8 cellular contexts compared by ENCODE assay signal in genomic region chr15:89760303-89761008, GRCh38. TPM values are rescaled to one million over a fixed set of nuclear protein-coding genes. Genes with fewer than 3 reads are reported as not detected.
DNase-seq lines count a peak whose midpoint lies in the region; ATAC-seq, FAIRE-seq and TF ChIP-seq lines count a peak whose summit lies in the region.

No MANE protein-coding gene starts in this region.

- CTCF ChIA-PET in CD8-positive, alpha-beta T cell (lab: Charles Lee) = interaction anchor here (0.7 to 1.6 kb wide), 8 partner anchors 16 to 311 kb away, joined by 3 to 6 read pairs (median 4); partner anchors contain the start of gene MESP2

- H3K27me3 ChIP-seq in CD8-positive, alpha-beta T cell (ENCODE audit: insufficient read depth, low read length) = no peaks in the 10 kb centered on the region
- no peaks in the 10 kb centered on the region for H3K27me3 ChIP-seq in breast epithelium

- no peak for FAIRE-seq in kidney (lab: Jason Lieb, UNC)

- intact Hi-C loops in CD8-positive, alpha-beta T cell (cut with DNase I, micrococcal nuclease) = loop anchor here (1.0 to 5.0 kb wide), 2 partner anchors 311 to 312 kb away; no protein-coding TSS in a partner anchor
- intact Hi-C loops in breast epithelium (cut with DNase I; ENCODE audit: low total_unique reads) (no loop called here), kidney (cut with DNase I) (no loop called here)

- no peaks in the 10 kb centered on the region for H3K9me3 Mint-ChIP-seq in CD8-positive, alpha-beta T cell

- POLR2A ChIA-PET in CD8-positive, alpha-beta T cell (lab: Charles Lee) = no interaction called here

- H3K27ac Mint-ChIP-seq in CD8-positive, alpha-beta T cell = no peak overlapping the region

- H3K36me3 ChIP-seq in CD8-positive, alpha-beta T cell (ENCODE audit: insufficient read depth, low read length) = no peaks in the 10 kb centered on the region
- H3K36me3 ChIP-seq in breast epithelium (no peaks in the 10 kb centered on the region), kidney (ENCODE audit: control insufficient read depth in 1 of 2, insufficient read depth in 2 of 2, low read length in 2 of 2) (no peaks in the 10 kb centered on the region)

- no peaks in the 10 kb centered on the region for H3K4me1 ChIP-seq in CD8-positive, alpha-beta T cell (ENCODE audit: insufficient read depth, low read length)
- H3K4me1 ChIP-seq in breast epithelium (peaks cover 0 to 8% of the 10 kb centered on the region in 2 donors), kidney (ENCODE audit: control insufficient read depth in 1 of 2, insufficient read depth in 1 of 2, low read depth in 1 of 2, low read length in 2 of 2) (peaks cover 0 to 9% of the 10 kb centered on the region in 2 donors)

- H3K4me3 ChIP-seq in CD8-positive, alpha-beta T cell (ENCODE audit: low read depth, low read length) = no peak overlapping the region
- H3K4me3 ChIP-seq in breast epithelium (no peak overlapping the region), kidney (ENCODE audit: low read length in 2 of 2) (no peak overlapping the region)

- no peaks in the 10 kb centered on the region for H3K4me1 Mint-ChIP-seq in CD8-positive, alpha-beta T cell (ENCODE audit: low read depth)

- TF ChIP-seq CTCF in CD8-positive, alpha-beta T cell (IDR thresholded peaks at IDR 0.05) = peak; percentile 66
- peak; percentile 99 for TF ChIP-seq CTCF in VCaP (conservative IDR thresholded peaks at IDR 0.05)
- TF ChIP-seq CTCF in breast epithelium (IDR thresholded peaks at IDR 0.05) = peak; percentile 82 to 98 (median 90)
- TF ChIP-seq CTCF in kidney (IDR thresholded peaks at IDR 0.05; ENCODE audit: borderline replicate concordance, extremely low read depth, insufficient read depth) = peak; percentile 95

- no peak overlapping the region for H3K9ac ChIP-seq in kidney (ENCODE audit: low read length in 2 of 2)

- no peaks in the 10 kb centered on the region for H3K36me3 Mint-ChIP-seq in CD8-positive, alpha-beta T cell

- peaks cover 8% of the 10 kb centered on the region for H3K27me3 Mint-ChIP-seq in CD8-positive, alpha-beta T cell (ENCODE audit: low read depth)

- no peak overlapping the region for H3K4me3 Mint-ChIP-seq in CD8-positive, alpha-beta T cell

- no peak overlapping the region for H3K27ac ChIP-seq in CD8-positive, alpha-beta T cell (ENCODE audit: low read depth, low read length)
- H3K27ac ChIP-seq in VCaP = peak overlapping the region; percentile 100
- peak overlapping the region; percentile 82 to 86 for H3K27ac ChIP-seq in breast epithelium
- no peak overlapping the region for H3K27ac ChIP-seq in kidney (ENCODE audit: low read depth in 2 of 2, low read length in 2 of 2)

- peak; percentile 32 to 74 (median 50) for DNase-seq in CD8-positive, alpha-beta T cell
- DNase-seq in NCI-H1092 (lab: John Stamatoyannopoulos, UW) = peak; percentile 3
- DNase-seq in breast epithelium (ENCODE audit: low spot score in 2 of 2) = peak; percentile 74 to 90
- peak; percentile 90 for DNase-seq in kidney
- DNase-seq in stimulated activated CD4-positive, alpha-beta T cell treated with anti-CD3 and anti-CD28 coated beads, Interleukin-1b, Interleukin-23, amount 100 ng/mL, for 4 hours (ENCODE audit: low read depth in 2 of 2) = peak; percentile 56 to 60

- no peaks in the 10 kb centered on the region for H3K9me3 ChIP-seq in CD8-positive, alpha-beta T cell (ENCODE audit: low read length)
- H3K9me3 ChIP-seq in breast epithelium = no peaks in the 10 kb centered on the region
- H3K9me3 ChIP-seq in kidney (ENCODE audit: control insufficient read depth in 1 of 2, low read length in 2 of 2) = no peaks in the 10 kb centered on the region

- no peak for TF ChIP-seq POLR2A in breast epithelium (IDR thresholded peaks at IDR 0.05)

- peak; percentile 70 for ATAC-seq in CD8-positive, alpha-beta T cell
- ATAC-seq in GM19452 (IDR thresholded peaks at IDR 0.05; ENCODE audit: unreplicated experiment) (peak; percentile 74), HG03039 (IDR thresholded peaks at IDR 0.05; ENCODE audit: unreplicated experiment) (no peak)

RNA-seq across cellular contexts. Expression of gene MESP1, which starts 9.4 kb away (rescaled TPM):
- total RNA-seq in CD8-positive, alpha-beta T cell = under 1 TPM; 0.19 to 0.24 TPM
- total RNA-seq in breast epithelium = 10 to 100 TPM in 1 of 3 donors, 1 to 10 TPM in 2; 5.9 to 12.8 (median 6.2) TPM
- 2.1 TPM for total RNA-seq in kidney
- polyA plus RNA-seq in kidney (ENCODE audit: insufficient read depth, low read depth, low replicate concordance) = 6.0 TPM

RNA-seq across cellular contexts. Expression of gene MESP2, which starts 15.7 kb away (rescaled TPM):
- not detected for total RNA-seq in CD8-positive, alpha-beta T cell
- total RNA-seq in breast epithelium (1 to 10 TPM in 1 of 3 donors, under 1 TPM in 1, not detected in 1; 0.64 to 2.3 TPM), kidney (0.47 TPM)
- polyA plus RNA-seq in kidney (ENCODE audit: insufficient read depth, low read depth, low replicate concordance) = 0.24 TPM

RNA-seq across cellular contexts. Expression of gene ANPEP, which starts 54.2 kb away (rescaled TPM):
- under 1 TPM; 0.19 to 0.43 TPM for total RNA-seq in CD8-positive, alpha-beta T cell
- total RNA-seq in breast epithelium = 100 to 1,000 TPM in 2 of 3 donors, 10 to 100 TPM in 1; 26.5 to 129 (median 106) TPM
- 221 TPM for total RNA-seq in kidney
- polyA plus RNA-seq in kidney (ENCODE audit: insufficient read depth, low read depth, low replicate concordance) = 242 TPM

Comparison
In these comparisons a context has a peak if more than half of its experiments do, and no peak if none do; other contexts are left out.
1. DNase-seq: peak in every context shown above with its lines; median percentile 90 in kidney; 82 in breast epithelium; 58 in stimulated activated CD4-positive, alpha-beta T cell treated with anti-CD3 and anti-CD28 coated beads, Interleukin-1b, Interleukin-23, amount 100 ng/mL, for 4 hours; 50 in CD8-positive, alpha-beta T cell; 3 in NCI-H1092.
2. H3K27ac ChIP-seq: peak in VCaP (single experiment) and breast epithelium (2 of 2); none in CD8-positive, alpha-beta T cell (single experiment) and kidney (0 of 2).
3. RNA of gene ANPEP, which starts 54.2 kb away (total RNA-seq): 221 TPM in kidney (single experiment) and 26.5 to 129 TPM in breast epithelium; 0.19 to 0.43 TPM in CD8-positive, alpha-beta T cell; every median in the first group is over 10 times any median in the second.
4. intact Hi-C loops: an anchor here in CD8-positive, alpha-beta T cell (1.0 to 5.0 kb wide); none called in breast epithelium and kidney.
5. Peak in every context shown above with its lines, with median percentiles within 50 percentile points of each other: CTCF ChIP-seq.